13 cellular contexts compared by ENCODE assay signal in genomic region chr5:32536246-32536645, GRCh38. TPM values are rescaled to one million over a fixed set of nuclear protein-coding genes. Genes with fewer than 3 reads are reported as not detected.
DNase-seq lines count a peak whose midpoint lies in the region; ATAC-seq lines count a peak whose summit lies in the region.
"Had no signal": no experiment of that assay in that cellular context is flagged by ENCODE, and none has a peak within 500 bp of the region (broad histone marks: within the 10 kb centered on the region; RNA-seq: fewer than 3 reads in every experiment).

No MANE protein-coding gene starts in this region.

- intact Hi-C loops in activated CD4-positive, alpha-beta memory T cell treated with anti-CD3 and anti-CD28 coated beads for 36 hours (cut with micrococcal nuclease) = no loop called here

- peak overlapping the region; percentile 26 for H3K27ac Mint-ChIP-seq in activated CD4-positive, alpha-beta memory T cell treated with anti-CD3 and anti-CD28 coated beads, Interleukin-2, amount 10 ng/mL, durations not matched to agents 7 days and 5 days
- no peak overlapping the region for H3K27ac Mint-ChIP-seq in activated CD4-positive, alpha-beta memory T cell treated with anti-CD3 and anti-CD28 coated beads for 36 hours
- H3K27ac Mint-ChIP-seq in IgD-negative memory B cell = peak overlapping the region in 1 of 3 donors; percentile 64
- H3K27ac Mint-ChIP-seq in stimulated activated memory B cell treated with anti-CD40 and anti-IgM and Interleukin-4, amounts not matched to agents 10 μg/mL and 1 μg/mL and 100 μg/mL, for 72 hours = peak overlapping the region; percentile 43

- peaks cover 48% of the 10 kb centered on the region for H3K36me3 Mint-ChIP-seq in activated CD4-positive, alpha-beta memory T cell treated with anti-CD3 and anti-CD28 coated beads, Interleukin-2, amount 10 ng/mL, durations not matched to agents 7 days and 5 days (ENCODE audit: low read depth)
- H3K36me3 Mint-ChIP-seq in activated CD4-positive, alpha-beta memory T cell treated with anti-CD3 and anti-CD28 coated beads for 36 hours = peaks cover 30% of the 10 kb centered on the region
- H3K36me3 Mint-ChIP-seq in IgD-negative memory B cell = peaks cover 2% of the 10 kb centered on the region
- H3K36me3 Mint-ChIP-seq in stimulated activated memory B cell treated with anti-CD40 and anti-IgM and Interleukin-4, amounts not matched to agents 10 μg/mL and 1 μg/mL and 100 μg/mL, for 72 hours = no peaks in the 10 kb centered on the region

- DNase-seq in activated CD4-positive, alpha-beta memory T cell treated with anti-CD3 and anti-CD28 coated beads, Interleukin-2, amount 10 ng/mL, durations not matched to agents 7 days and 5 days = no peak
- no peak for DNase-seq in activated CD4-positive, alpha-beta memory T cell treated with anti-CD3 and anti-CD28 coated beads for 36 hours
- DNase-seq in RPMI8226 (peak; percentile 57), NCI-H1092 treated with DMSO at 0.1 percent for 48 hours (lab: John Stamatoyannopoulos, UW) (no peak), activated gamma-delta T cell (lab: John Stamatoyannopoulos, UW) (no peak)
- DNase-seq in stimulated activated CD4-positive, alpha-beta T cell treated with anti-CD3 and anti-CD28 coated beads, Interleukin-1b, Interleukin-23, amount 100 ng/mL, for 48 hours = no peak
- DNase-seq: GF-D8, KBM-7, NCI-H1436 treated with DMSO at 0.1 percent for 48 hours, NCI-H510A, SHP77 treated with DMSO at 0.1 percent for 48 hours had no signal

- no peaks in the 10 kb centered on the region for H3K27me3 Mint-ChIP-seq in activated CD4-positive, alpha-beta memory T cell treated with anti-CD3 and anti-CD28 coated beads, Interleukin-2, amount 10 ng/mL, durations not matched to agents 7 days and 5 days
- H3K27me3 Mint-ChIP-seq in activated CD4-positive, alpha-beta memory T cell treated with anti-CD3 and anti-CD28 coated beads for 36 hours = no peaks in the 10 kb centered on the region
- H3K27me3 Mint-ChIP-seq in IgD-negative memory B cell = no peaks in the 10 kb centered on the region
- H3K27me3 Mint-ChIP-seq in stimulated activated memory B cell treated with anti-CD40 and anti-IgM and Interleukin-4, amounts not matched to agents 10 μg/mL and 1 μg/mL and 100 μg/mL, for 72 hours = no peaks in the 10 kb centered on the region

- H3K4me1 Mint-ChIP-seq in activated CD4-positive, alpha-beta memory T cell treated with anti-CD3 and anti-CD28 coated beads, Interleukin-2, amount 10 ng/mL, durations not matched to agents 7 days and 5 days = peaks cover 91% of the 10 kb centered on the region
- H3K4me1 Mint-ChIP-seq in activated CD4-positive, alpha-beta memory T cell treated with anti-CD3 and anti-CD28 coated beads for 36 hours (ENCODE audit: low read depth) = peaks cover 81% of the 10 kb centered on the region
- H3K4me1 Mint-ChIP-seq in IgD-negative memory B cell = peaks cover 57 to 68% (median 65%) of the 10 kb centered on the region in 3 donors
- peaks cover 78% of the 10 kb centered on the region for H3K4me1 Mint-ChIP-seq in stimulated activated memory B cell treated with anti-CD40 and anti-IgM and Interleukin-4, amounts not matched to agents 10 μg/mL and 1 μg/mL and 100 μg/mL, for 72 hours

- POLR2A ChIA-PET in activated CD4-positive, alpha-beta memory T cell treated with anti-CD3 and anti-CD28 coated beads, Interleukin-2, amount 10 ng/mL, durations not matched to agents 7 days and 5 days (lab: Charles Lee) = interaction anchor here (1.4 to 9.6 kb wide), 2 partner anchors 16 to 47 kb away, joined by 4 to 210 read pairs; partner anchors contain the start of gene SUB1
- POLR2A ChIA-PET in activated CD4-positive, alpha-beta memory T cell treated with anti-CD3 and anti-CD28 coated beads for 36 hours (lab: Charles Lee) = interaction anchor here (2.6 kb wide), 1 partner anchor 47 kb away, joined by 9 read pairs; no protein-coding TSS in a partner anchor

- CTCF ChIA-PET in activated CD4-positive, alpha-beta memory T cell treated with anti-CD3 and anti-CD28 coated beads, Interleukin-2, amount 10 ng/mL, durations not matched to agents 7 days and 5 days (lab: Charles Lee) = interaction anchor here (0.9 to 3.6 kb wide), 4 partner anchors 13 to 54 kb away, joined by 3 to 22 read pairs (median 4); no protein-coding TSS in a partner anchor
- CTCF ChIA-PET in activated CD4-positive, alpha-beta memory T cell treated with anti-CD3 and anti-CD28 coated beads for 36 hours (lab: Charles Lee) = interaction anchor here (1.1 kb wide), 1 partner anchor 54 kb away, joined by 6 read pairs; no protein-coding TSS in a partner anchor

- no peak overlapping the region for H3K4me3 Mint-ChIP-seq in activated CD4-positive, alpha-beta memory T cell treated with anti-CD3 and anti-CD28 coated beads, Interleukin-2, amount 10 ng/mL, durations not matched to agents 7 days and 5 days
- H3K4me3 Mint-ChIP-seq in activated CD4-positive, alpha-beta memory T cell treated with anti-CD3 and anti-CD28 coated beads for 36 hours = no peak overlapping the region
- H3K4me3 Mint-ChIP-seq in IgD-negative memory B cell = peak overlapping the region in 3 of 4 donors; percentile 29 to 38 (median 36)
- H3K4me3 Mint-ChIP-seq in stimulated activated memory B cell treated with anti-CD40 and anti-IgM and Interleukin-4, amounts not matched to agents 10 μg/mL and 1 μg/mL and 100 μg/mL, for 72 hours = no peak overlapping the region

- no peak for ATAC-seq in stimulated activated memory B cell treated with anti-CD40 and anti-IgM and Interleukin-4, amounts not matched to agents 10 μg/mL and 1 μg/mL and 100 μg/mL, for 72 hours

- H3K9me3 Mint-ChIP-seq in activated CD4-positive, alpha-beta memory T cell treated with anti-CD3 and anti-CD28 coated beads, Interleukin-2, amount 10 ng/mL, durations not matched to agents 7 days and 5 days = no peaks in the 10 kb centered on the region
- no peaks in the 10 kb centered on the region for H3K9me3 Mint-ChIP-seq in activated CD4-positive, alpha-beta memory T cell treated with anti-CD3 and anti-CD28 coated beads for 36 hours
- no peaks in the 10 kb centered on the region for H3K9me3 Mint-ChIP-seq in IgD-negative memory B cell
- no peaks in the 10 kb centered on the region for H3K9me3 Mint-ChIP-seq in stimulated activated memory B cell treated with anti-CD40 and anti-IgM and Interleukin-4, amounts not matched to agents 10 μg/mL and 1 μg/mL and 100 μg/mL, for 72 hours

RNA-seq across cellular contexts. Expression of gene SUB1, which starts 49.1 kb away (rescaled TPM):
- total RNA-seq in activated CD4-positive, alpha-beta memory T cell treated with anti-CD3 and anti-CD28 coated beads, Interleukin-2, amount 10 ng/mL, durations not matched to agents 7 days and 5 days = 100 to 1,000 TPM; 603 to 618 TPM
- 100 to 1,000 TPM; 528 to 531 TPM for total RNA-seq in activated CD4-positive, alpha-beta memory T cell treated with anti-CD3 and anti-CD28 coated beads for 36 hours
- polyA plus RNA-seq in IgD-negative memory B cell = 688 TPM

Comparison
In these comparisons a context has a peak if more than half of its experiments do, and no peak if none do; other contexts are left out.
1. H3K4me3 Mint-ChIP-seq: peak in IgD-negative memory B cell (3 of 4); none in activated CD4-positive, alpha-beta memory T cell treated with anti-CD3 and anti-CD28 coated beads, Interleukin-2, amount 10 ng/mL, durations not matched to agents 7 days and 5 days (single experiment), activated CD4-positive, alpha-beta memory T cell treated with anti-CD3 and anti-CD28 coated beads for 36 hours (single experiment) and stimulated activated memory B cell treated with anti-CD40 and anti-IgM and Interleukin-4, amounts not matched to agents 10 μg/mL and 1 μg/mL and 100 μg/mL, for 72 hours (single experiment).